8 cellular contexts compared by ENCODE assay signal in genomic region chr12:95942532-95943230, GRCh38. TPM values are rescaled to one million over a fixed set of nuclear protein-coding genes. Genes with fewer than 3 reads are reported as not detected.
A peak's percentile ranks its signal among the peaks of the same experiment; 100 is the strongest.
DNase-seq lines count a peak whose midpoint lies in the region; ATAC-seq and TF ChIP-seq lines count a peak whose summit lies in the region.

TSS of gene CCDC38 (minus strand) at chr12:95942614. CDS start at chr12:95936509, 6,105 bp downstream.

- peak within 1 kb of the TSS; percentile 94 for H3K4me3 Mint-ChIP-seq in activated CD4-positive, alpha-beta T cell treated with anti-CD3 and anti-CD28 coated beads, Interleukin-2, amount 10 ng/mL, durations not matched to agents 24 days and 14 days
- peak within 1 kb of the TSS; percentile 84 for H3K4me3 Mint-ChIP-seq in dendritic cell treated with granulocyte-macrophage colony-stimulating factor and Interleukin-4, amounts not matched to agents 40 ng/mL and 50 ng/mL, for 4 days

- DNase-seq in BE2C (peak; percentile 86), GM19238 (ENCODE audit: insufficient read length, low spot score) (peak; percentile 90), NCI-H510A treated with DMSO at 0.1 percent for 48 hours (lab: John Stamatoyannopoulos, UW) (peak; percentile 74)
- peak; percentile 94 for DNase-seq in activated CD4-positive, alpha-beta T cell treated with anti-CD3 and anti-CD28 coated beads, Interleukin-2, amount 10 ng/mL, durations not matched to agents 24 days and 14 days
- peak; percentile 75 to 81 for DNase-seq in stimulated activated CD4-positive, alpha-beta T cell treated with anti-CD3 and anti-CD28 coated beads, Interleukin-4, amount 100 ng/mL, for 4 hours

- H3K27ac Mint-ChIP-seq in activated CD4-positive, alpha-beta T cell treated with anti-CD3 and anti-CD28 coated beads, Interleukin-2, amount 10 ng/mL, durations not matched to agents 24 days and 14 days, result peak within 1 kb of the TSS; percentile 90
- peak within 1 kb of the TSS; percentile 84 for H3K27ac Mint-ChIP-seq in dendritic cell treated with granulocyte-macrophage colony-stimulating factor and Interleukin-4, amounts not matched to agents 40 ng/mL and 50 ng/mL, for 4 days

- H3K9me3 ChIP-seq in BE2C, result no peaks in the 10 kb centered on the region
- H3K9me3 ChIP-seq in liver (ENCODE audit: control insufficient read depth in 4 of 4, low read length in 3 of 4), result no peaks in the 10 kb centered on the region

- under 1% methylated on average over 40 of the region's 40 CpGs for WGBS in liver

- H3K36me3 ChIP-seq in BE2C, result no peaks in the 10 kb centered on the region
- H3K36me3 ChIP-seq in liver (ENCODE audit: control insufficient read depth in 4 of 4, insufficient read depth in 3 of 4, low read depth in 1 of 4, low read length in 3 of 4), result no peaks in the 10 kb centered on the region

- peaks cover 18% of the 10 kb centered on the region for H3K27me3 Mint-ChIP-seq in activated CD4-positive, alpha-beta T cell treated with anti-CD3 and anti-CD28 coated beads, Interleukin-2, amount 10 ng/mL, durations not matched to agents 24 days and 14 days
- peaks cover 1% of the 10 kb centered on the region for H3K27me3 Mint-ChIP-seq in dendritic cell treated with granulocyte-macrophage colony-stimulating factor and Interleukin-4, amounts not matched to agents 40 ng/mL and 50 ng/mL, for 4 days

- peak; percentile 92 for ATAC-seq in HG03378 (IDR thresholded peaks at IDR 0.05; ENCODE audit: unreplicated experiment)

- H3K4me1 ChIP-seq in BE2C (no peaks in the 10 kb centered on the region), liver (ENCODE audit: control insufficient read depth in 4 of 4, insufficient read depth in 4 of 4, low read length in 3 of 4) (peaks cover 3 to 34% (median 19%) of the 10 kb centered on the region in 4 donors)

- TF ChIP-seq RAD21 in liver (IDR thresholded peaks at IDR 0.05), result no peak

- intact Hi-C loops in activated CD4-positive, alpha-beta T cell treated with anti-CD3 and anti-CD28 coated beads, Interleukin-2, amount 10 ng/mL, durations not matched to agents 24 days and 14 days (cut with micrococcal nuclease), result loop anchor here (2.0 to 10.0 kb wide), 7 partner anchors 24 to 965 kb away; partner anchors contain the start of genes CFAP54, LTA4H, NEDD1 and SNRPF
- intact Hi-C loops in dendritic cell treated with granulocyte-macrophage colony-stimulating factor and Interleukin-4, amounts not matched to agents 40 ng/mL and 50 ng/mL, for 4 days (cut with micrococcal nuclease), result loop anchor here (2.0 kb wide), 1 partner anchor 84 kb away; the partner anchor contains the start of gene SNRPF

- H3K4me3 ChIP-seq in BE2C (ENCODE audit: low read depth, low read length), result peak within 1 kb of the TSS; percentile 93
- peak within 1 kb of the TSS; percentile 87 to 99 (median 91) for H3K4me3 ChIP-seq in liver (ENCODE audit: low read depth in 1 of 3, low read length in 3 of 3)

- TF ChIP-seq CTCF in BE2C (IDR thresholded peaks at IDR 0.05; ENCODE audit: low read depth, low read length) (no peak), liver (IDR thresholded peaks at IDR 0.05; ENCODE audit: low read depth, low read length, missing input control) (no peak)

- no peaks in the 10 kb centered on the region for H3K9me3 Mint-ChIP-seq in activated CD4-positive, alpha-beta T cell treated with anti-CD3 and anti-CD28 coated beads, Interleukin-2, amount 10 ng/mL, durations not matched to agents 24 days and 14 days
- H3K9me3 Mint-ChIP-seq in dendritic cell treated with granulocyte-macrophage colony-stimulating factor and Interleukin-4, amounts not matched to agents 40 ng/mL and 50 ng/mL, for 4 days, result no peaks in the 10 kb centered on the region

- peaks cover 8% of the 10 kb centered on the region for H3K4me1 Mint-ChIP-seq in activated CD4-positive, alpha-beta T cell treated with anti-CD3 and anti-CD28 coated beads, Interleukin-2, amount 10 ng/mL, durations not matched to agents 24 days and 14 days
- H3K4me1 Mint-ChIP-seq in dendritic cell treated with granulocyte-macrophage colony-stimulating factor and Interleukin-4, amounts not matched to agents 40 ng/mL and 50 ng/mL, for 4 days (ENCODE audit: low read depth), result peaks cover 8% of the 10 kb centered on the region

- no peaks in the 10 kb centered on the region for H3K36me3 Mint-ChIP-seq in activated CD4-positive, alpha-beta T cell treated with anti-CD3 and anti-CD28 coated beads, Interleukin-2, amount 10 ng/mL, durations not matched to agents 24 days and 14 days (ENCODE audit: low read depth)
- peaks cover 7% of the 10 kb centered on the region for H3K36me3 Mint-ChIP-seq in dendritic cell treated with granulocyte-macrophage colony-stimulating factor and Interleukin-4, amounts not matched to agents 40 ng/mL and 50 ng/mL, for 4 days (ENCODE audit: low read depth)

- H3K27ac ChIP-seq in liver (ENCODE audit: low read depth in 1 of 2, low read length in 2 of 2), result peak within 1 kb of the TSS; percentile 96 to 100

- peak within 1 kb of the TSS; percentile 75 to 98 for H3K9ac ChIP-seq in liver (ENCODE audit: low read depth in 1 of 2, low read length in 2 of 2)

- H3K27me3 ChIP-seq in BE2C (peaks cover 4% of the 10 kb centered on the region), liver (ENCODE audit: control insufficient read depth in 4 of 4, insufficient read depth in 4 of 4, low read length in 3 of 4) (no peaks in the 10 kb centered on the region)

TF ChIP-seq in liver, 16 proteins besides CTCF, POLR2A, EP300 and RAD21:
- peak; percentile 43 for TF ChIP-seq YY1 (IDR thresholded peaks at IDR 0.05)
- peak; percentile 14 for TF ChIP-seq TAF1 (conservative IDR thresholded peaks at IDR 0.05)
- TF ChIP-seq HNF4A (conservative IDR thresholded peaks at IDR 0.05), result peak in 1 of 2 donors; percentile 52
- TF ChIP-seq, protein P1, sequence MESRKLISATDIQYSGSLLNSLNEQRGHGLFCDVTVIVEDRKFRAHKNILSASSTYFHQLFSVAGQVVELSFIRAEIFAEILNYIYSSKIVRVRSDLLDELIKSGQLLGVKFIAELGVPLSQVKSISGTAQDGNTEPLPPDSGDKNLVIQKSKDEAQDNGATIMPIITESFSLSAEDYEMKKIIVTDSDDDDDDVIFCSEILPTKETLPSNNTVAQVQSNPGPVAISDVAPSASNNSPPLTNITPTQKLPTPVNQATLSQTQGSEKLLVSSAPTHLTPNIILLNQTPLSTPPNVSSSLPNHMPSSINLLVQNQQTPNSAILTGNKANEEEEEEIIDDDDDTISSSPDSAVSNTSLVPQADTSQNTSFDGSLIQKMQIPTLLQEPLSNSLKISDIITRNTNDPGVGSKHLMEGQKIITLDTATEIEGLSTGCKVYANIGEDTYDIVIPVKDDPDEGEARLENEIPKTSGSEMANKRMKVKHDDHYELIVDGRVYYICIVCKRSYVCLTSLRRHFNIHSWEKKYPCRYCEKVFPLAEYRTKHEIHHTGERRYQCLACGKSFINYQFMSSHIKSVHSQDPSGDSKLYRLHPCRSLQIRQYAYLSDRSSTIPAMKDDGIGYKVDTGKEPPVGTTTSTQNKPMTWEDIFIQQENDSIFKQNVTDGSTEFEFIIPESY (IDR thresholded peaks at IDR 0.05), result no peak
- TF ChIP-seq RXRA (IDR thresholded peaks at IDR 0.05), result peak; percentile 32 to 52
- peak; percentile 42 for TF ChIP-seq SP1 (IDR thresholded peaks at IDR 0.05)
- TF ChIP-seq EGR1 (IDR thresholded peaks at IDR 0.05; ENCODE audit: low read depth in 2 of 2), result peak; percentile 37 to 50
- TF ChIP-seq GABPA (IDR thresholded peaks at IDR 0.05 in 1 of 2, conservative IDR thresholded peaks at IDR 0.05 in 1 of 2), result peak; percentile 80 to 85
- no peak for TF ChIP-seq FOXA2 (IDR thresholded peaks at IDR 0.05)
- TF ChIP-seq, protein P2, sequence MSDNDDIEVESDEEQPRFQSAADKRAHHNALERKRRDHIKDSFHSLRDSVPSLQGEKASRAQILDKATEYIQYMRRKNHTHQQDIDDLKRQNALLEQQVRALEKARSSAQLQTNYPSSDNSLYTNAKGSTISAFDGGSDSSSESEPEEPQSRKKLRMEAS (IDR thresholded peaks at IDR 0.05), result peak; percentile 10
- peak; percentile 18 for TF ChIP-seq REST (IDR thresholded peaks at IDR 0.05)
- TF ChIP-seq ATF3 (IDR thresholded peaks at IDR 0.05), result no peak
TF ChIP-seq in liver: peak in this region for 9.

RNA-seq across cellular contexts. Expression of gene CCDC38, which starts in this region (rescaled TPM):
- polyA plus RNA-seq in BE2C (2012; ENCODE audit: insufficient read depth, insufficient read length, low read depth), result not detected
- total RNA-seq in activated CD4-positive, alpha-beta T cell treated with anti-CD3 and anti-CD28 coated beads, Interleukin-2, amount 10 ng/mL, durations not matched to agents 24 days and 14 days, result not detected in 2 replicates
- 1 to 10 TPM; 1.3 to 1.4 TPM for total RNA-seq in liver
- under 1 TPM; 0.46 to 0.61 TPM for polyA plus RNA-seq in liver

Comparison
In these comparisons a context has a peak if more than half of its experiments do, and no peak if none do; other contexts are left out.
1. Peak in every context shown above with its lines: DNase-seq, ATAC-seq, H3K4me3 ChIP-seq and H3K27ac ChIP-seq.
2. Peak in DNase-seq in activated CD4-positive, alpha-beta T cell treated with anti-CD3 and anti-CD28 coated beads, Interleukin-2, amount 10 ng/mL, durations not matched to agents 24 days and 14 days; RNA of the gene not detected or under 1 TPM.